Comparison of ENCODE assay signal across 1 cellular context in the genomic region with DNA sequence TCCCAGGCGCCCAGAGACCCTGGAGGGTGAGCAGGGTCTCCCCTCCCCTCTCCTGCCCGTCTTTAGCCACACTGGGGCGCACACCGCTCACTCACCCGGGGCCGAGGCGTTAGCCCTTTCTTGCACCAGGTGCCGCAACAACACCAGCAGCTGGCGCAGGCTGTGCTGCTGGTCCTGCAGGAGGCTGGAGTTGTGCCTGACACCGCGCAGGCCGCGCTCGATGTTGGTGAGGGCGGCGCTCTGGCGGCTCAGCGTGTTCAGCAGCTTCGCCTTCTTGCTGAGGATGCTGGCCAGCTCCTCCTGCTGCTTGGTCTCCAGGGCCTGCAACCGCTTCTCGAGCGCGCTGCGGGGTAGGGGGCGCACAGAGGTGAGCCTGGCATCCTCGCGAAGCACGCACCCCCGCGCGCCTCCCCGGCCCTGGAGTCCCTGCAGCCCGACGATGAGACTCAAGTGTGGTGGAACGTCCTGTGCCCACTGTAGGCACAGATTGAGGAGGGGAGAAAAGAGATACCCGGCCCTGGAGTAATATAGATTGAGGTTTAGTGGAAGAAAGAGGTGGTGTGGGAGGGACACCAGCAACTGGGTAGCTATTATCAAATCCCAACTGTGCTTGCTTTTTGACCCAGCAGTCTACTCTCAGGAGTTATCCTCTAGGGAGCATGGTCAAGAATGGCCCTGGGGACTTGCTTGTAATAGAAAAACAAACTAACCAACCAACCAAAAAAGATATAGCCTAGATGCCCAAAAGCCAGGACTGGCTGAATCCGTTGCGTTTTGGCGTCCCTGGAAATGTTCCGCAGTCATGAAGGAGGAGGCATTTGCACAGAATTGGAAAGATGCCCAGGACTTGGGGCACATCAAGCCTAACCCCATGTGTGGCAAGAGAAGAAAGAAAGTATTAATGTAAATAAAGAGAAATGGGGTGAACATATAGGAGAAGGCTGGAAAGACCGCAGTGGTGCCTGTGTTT.
TF ChIP-seq lines count a peak whose summit lies in the region.

No MANE protein-coding gene starts in this region.

TF ChIP-seq in endothelial cell of umbilical vein, 7 proteins besides CTCF, POLR2A, EP300 and RAD21:
- no peak for TF ChIP-seq EZH2 (IDR thresholded peaks at IDR 0.05; ENCODE audit: borderline replicate concordance, low read depth, low read length, severe bottlenecking)
- no peak for TF ChIP-seq MYC (IDR thresholded peaks at IDR 0.05; ENCODE audit: low read depth, low read length)
- no peak for TF ChIP-seq FOS (IDR thresholded peaks at IDR 0.05; ENCODE audit: borderline replicate concordance, insufficient read depth, low read length)
- TF ChIP-seq, protein P1, sequence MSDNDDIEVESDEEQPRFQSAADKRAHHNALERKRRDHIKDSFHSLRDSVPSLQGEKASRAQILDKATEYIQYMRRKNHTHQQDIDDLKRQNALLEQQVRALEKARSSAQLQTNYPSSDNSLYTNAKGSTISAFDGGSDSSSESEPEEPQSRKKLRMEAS (IDR thresholded peaks at IDR 0.05; ENCODE audit: insufficient read depth, insufficient read length): no peak
- TF ChIP-seq GATA2 (IDR thresholded peaks at IDR 0.05; ENCODE audit: insufficient read depth, insufficient read length, low read depth, low read length): no peak
- no peak for TF ChIP-seq JUN (IDR thresholded peaks at IDR 0.05; ENCODE audit: borderline replicate concordance, insufficient read depth, insufficient read length, low read depth)
- TF ChIP-seq POLR2AphosphoS5 (IDR thresholded peaks at IDR 0.05; ENCODE audit: insufficient read depth, low read depth, low read length): no peak
